Comparison of ENCODE assay signal across 2 cellular contexts in genomic region chr22:42313804-42314581, GRCh38.
TF ChIP-seq lines count a peak whose summit lies in the region.

No MANE protein-coding gene starts in this region.

TF ChIP-seq in Ishikawa, 13 proteins besides CTCF, POLR2A, EP300 and RAD21 (continued from another document):
- peak; percentile 83 for TF ChIP-seq MAX (IDR thresholded peaks at IDR 0.05)
- TF ChIP-seq YY1 (IDR thresholded peaks at IDR 0.05; ENCODE audit: low read depth): no peak
- no peak for TF ChIP-seq CEBPB (IDR thresholded peaks at IDR 0.05)
- 0 out of 2 replicates have a peak, but pooled peaks have one; percentile 8 for TF ChIP-seq EGR1 (IDR thresholded peaks at IDR 0.05)
- no peak for TF ChIP-seq REST (IDR thresholded peaks at IDR 0.05; ENCODE audit: low read depth)
- no peak for TF ChIP-seq ZBTB7A (IDR thresholded peaks at IDR 0.05; ENCODE audit: low read depth)
- no peak for TF ChIP-seq TAF1 (IDR thresholded peaks at IDR 0.05; ENCODE audit: low read depth)
- TF ChIP-seq NFIC (IDR thresholded peaks at IDR 0.05): peak; percentile 80
- no peak for TF ChIP-seq CREB1 (IDR thresholded peaks at IDR 0.05; ENCODE audit: low read depth)
- no peak for TF ChIP-seq FOXM1 (IDR thresholded peaks at IDR 0.05; ENCODE audit: borderline replicate concordance, low read depth)
TF ChIP-seq in Ishikawa: peak in this region for 6.

TF ChIP-seq in GM12878, 131 proteins besides CTCF, POLR2A, EP300 and RAD21 (continued from another document):
- no peak for TF ChIP-seq CEBPB (IDR thresholded peaks at IDR 0.05; ENCODE audit: borderline replicate concordance in 1 of 2, low read depth in 2 of 2, low read length in 2 of 2)
- TF ChIP-seq HDAC2 (IDR thresholded peaks at IDR 0.05): no peak
- no peak for TF ChIP-seq YY1 (IDR thresholded peaks at IDR 0.05; ENCODE audit: low read depth, low read length)
- TF ChIP-seq CEBPZ (IDR thresholded peaks at IDR 0.05; ENCODE audit: low read depth, low read length): no peak
- no peak for TF ChIP-seq TBL1XR1 (IDR thresholded peaks at IDR 0.05; ENCODE audit: low read depth, low read length)
- peak in 1 of 2 experiments; percentile 16; a peak in 1 of 4 replicates for TF ChIP-seq BHLHE40 (IDR thresholded peaks at IDR 0.05; ENCODE audit: borderline replicate concordance in 1 of 2, low read depth in 2 of 2, low read length in 1 of 2)
- no peak for TF ChIP-seq SIX5 (IDR thresholded peaks at IDR 0.05; ENCODE audit: low read depth, low read length, severe bottlenecking)
- TF ChIP-seq HDAC6 (IDR thresholded peaks at IDR 0.05; ENCODE audit: unreplicated experiment): no peak
- no peak for TF ChIP-seq MTA2 (IDR thresholded peaks at IDR 0.05; ENCODE audit: low read depth)
- no peak for TF ChIP-seq CREM (IDR thresholded peaks at IDR 0.05; ENCODE audit: low read depth)
